Comparison of ENCODE assay signal across 11 cellular contexts in the genomic region with DNA sequence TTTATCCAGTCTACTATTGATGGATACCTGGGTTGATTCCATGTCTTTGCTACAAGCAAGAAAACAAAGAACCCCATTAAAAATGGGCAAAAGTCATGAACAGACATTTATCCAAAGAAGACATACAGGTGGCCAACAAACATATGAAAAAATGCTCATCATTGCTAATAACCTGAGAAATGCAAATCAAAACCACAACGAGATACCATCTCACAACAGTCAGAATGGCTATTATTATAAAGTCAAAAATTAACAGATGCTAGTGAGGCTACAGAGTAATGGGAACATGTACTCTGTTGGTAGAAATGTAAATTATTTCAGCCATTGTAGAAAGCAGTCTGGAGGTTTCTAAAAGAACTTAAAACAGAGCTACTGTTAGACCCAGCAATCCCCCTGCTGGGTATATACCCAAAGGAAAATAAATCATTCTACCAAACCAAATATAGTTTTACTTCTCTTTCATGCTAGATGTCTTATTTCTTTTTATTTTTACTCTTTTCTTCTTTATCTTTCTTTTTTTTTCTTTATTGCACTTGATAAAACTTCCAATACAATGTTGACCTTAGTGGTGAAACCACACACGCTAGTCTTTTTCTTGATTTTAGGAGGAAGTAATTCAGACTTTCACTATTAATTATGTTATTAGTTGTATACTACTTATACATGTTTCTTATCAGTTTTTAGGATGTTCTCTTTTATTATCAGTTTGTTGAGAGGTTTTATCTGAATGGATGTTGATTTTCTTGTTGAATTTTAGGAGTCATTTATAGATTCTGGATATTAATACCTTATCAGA. TPM values are rescaled to one million over a fixed set of nuclear protein-coding genes. Genes with fewer than 3 reads are reported as not detected.
DNase-seq lines count a peak whose midpoint lies in the region; ATAC-seq and TF ChIP-seq lines count a peak whose summit lies in the region.
"Had no signal": no experiment of that assay in that cellular context is flagged by ENCODE, and none has a peak within 500 bp of the region (broad histone marks: within the 10 kb centered on the region; RNA-seq: fewer than 3 reads in every experiment).

No MANE protein-coding gene starts in this region.

- no peak overlapping the region for H3K9ac ChIP-seq in endodermal cell (ENCODE audit: extremely low read depth, low read length, poor library complexity, severe bottlenecking)

- TF ChIP-seq CTCF in endodermal cell (conservative IDR thresholded peaks at IDR 0.05): peak; percentile 25

- H3K4me1 ChIP-seq in endodermal cell (ENCODE audit: control insufficient read depth, insufficient read depth, low read length): no peaks in the 10 kb centered on the region

- H3K9me3 Mint-ChIP-seq in endodermal cell: no peaks in the 10 kb centered on the region

- no peak overlapping the region for H3K4me3 ChIP-seq in endodermal cell (ENCODE audit: low read length)

- no peak overlapping the region for H3K4me3 Mint-ChIP-seq in endodermal cell
- H3K4me3 Mint-ChIP-seq: activated CD8-positive, alpha-beta memory T cell treated with anti-CD3 and anti-CD28 coated beads, Interleukin-2, amount 10 ng/mL, durations not matched to agents 7 days and 5 days had no signal

- H3K9me3 ChIP-seq in endodermal cell (ENCODE audit: control insufficient read depth, low read length): no peaks in the 10 kb centered on the region

- no peak overlapping the region for H3K27ac ChIP-seq in endodermal cell (ENCODE audit: low read depth, low read length)

- no peak overlapping the region for H3K27ac Mint-ChIP-seq in endodermal cell
- H3K27ac Mint-ChIP-seq: activated CD8-positive, alpha-beta memory T cell treated with anti-CD3 and anti-CD28 coated beads, Interleukin-2, amount 10 ng/mL, durations not matched to agents 7 days and 5 days had no signal

- H3K27me3 ChIP-seq in endodermal cell (ENCODE audit: control insufficient read depth, insufficient read depth, low read length, poor library complexity, severe bottlenecking): no peaks in the 10 kb centered on the region

- WGBS in endodermal cell (ENCODE audit: insufficient coverage in 1 of 2, insufficient read length in 1 of 2), 2 experiments: no CpG with 5 or more reads among the region's 2 CpGs

- DNase-seq in endodermal cell: no peak
- DNase-seq in Right ventricle myocardium inferior (ENCODE audit: missing footprints): no peak
- DNase-seq in putamen (ENCODE audit: low spot score): no peak
- no peak for DNase-seq in NCI-H69 (lab: John Stamatoyannopoulos, UW)
- DNase-seq: activated CD8-positive, alpha-beta memory T cell treated with anti-CD3 and anti-CD28 coated beads, Interleukin-2, amount 10 ng/mL, durations not matched to agents 7 days and 5 days; NCI-H1105; small intestine had no signal

- no peaks in the 10 kb centered on the region for H3K36me3 ChIP-seq in endodermal cell (ENCODE audit: control insufficient read depth, insufficient read depth, low read length)

- ATAC-seq in GM18867 (IDR thresholded peaks at IDR 0.05; ENCODE audit: unreplicated experiment) (peak; percentile 82), GM21447 (IDR thresholded peaks at IDR 0.05; ENCODE audit: unreplicated experiment) (peak; percentile 84), HG03135 (IDR thresholded peaks at IDR 0.05; ENCODE audit: unreplicated experiment) (peak; percentile 82), Right ventricle myocardium inferior (no peak), HG02610 (IDR thresholded peaks at IDR 0.05; ENCODE audit: unreplicated experiment) (no peak)
- ATAC-seq: activated CD8-positive, alpha-beta memory T cell treated with anti-CD3 and anti-CD28 coated beads, Interleukin-2, amount 10 ng/mL, durations not matched to agents 7 days and 5 days had no signal

- H3K36me3 Mint-ChIP-seq in endodermal cell (ENCODE audit: low read depth): no peaks in the 10 kb centered on the region

- H3K27me3 Mint-ChIP-seq in endodermal cell (ENCODE audit: insufficient read depth): no peaks in the 10 kb centered on the region
- H3K27me3 Mint-ChIP-seq: activated CD8-positive, alpha-beta memory T cell treated with anti-CD3 and anti-CD28 coated beads, Interleukin-2, amount 10 ng/mL, durations not matched to agents 7 days and 5 days had no signal

- no peaks in the 10 kb centered on the region for H3K4me1 Mint-ChIP-seq in endodermal cell

- intact Hi-C loops in Right ventricle myocardium inferior (cut with DNase I): no loop called here

RNA-seq across cellular contexts. Expression of gene TRIM22, which starts 14.3 kb away (rescaled TPM):
- total RNA-seq in endodermal cell: 1 to 10 TPM; 1.1 to 3.1 TPM
- polyA plus RNA-seq in endodermal cell (2013, experiment 1 of 2): 4.5 TPM
- 2.8 TPM for polyA plus RNA-seq in endodermal cell (2013, experiment 2 of 2)
- 22.4 TPM for total RNA-seq in Right ventricle myocardium inferior

RNA-seq across cellular contexts. Expression of gene TRIM5, which starts 19.1 kb away (rescaled TPM):
- total RNA-seq in endodermal cell (10 to 100 TPM; 16.0 to 21.4 TPM), Right ventricle myocardium inferior (9.8 TPM)
- 21.3 TPM for polyA plus RNA-seq in endodermal cell (2013, experiment 1 of 2)
- polyA plus RNA-seq in endodermal cell (2013, experiment 2 of 2): 22.7 TPM

RNA-seq across cellular contexts. Expression of gene OR56B1, which starts 32.3 kb away (rescaled TPM):
- total RNA-seq in endodermal cell: not detected
- polyA plus RNA-seq in endodermal cell (2013, experiment 1 of 2): not detected
- polyA plus RNA-seq in endodermal cell (2013, experiment 2 of 2): not detected
- total RNA-seq in Right ventricle myocardium inferior: not detected

RNA-seq across cellular contexts. Expression of gene OR52N4, which starts 50.1 kb away (rescaled TPM):
- total RNA-seq in endodermal cell (not detected), Right ventricle myocardium inferior (not detected)
- not detected for polyA plus RNA-seq in endodermal cell (2013, experiment 1 of 2)
- not detected for polyA plus RNA-seq in endodermal cell (2013, experiment 2 of 2)

Comparison
In these comparisons a context has a peak if more than half of its experiments do, and no peak if none do; other contexts are left out.
1. ATAC-seq: peak in GM18867 (single experiment), GM21447 (single experiment) and HG03135 (single experiment); none in Right ventricle myocardium inferior (single experiment) and HG02610 (single experiment).